ENCODE assay signal across 8 cellular contexts in the genomic region with DNA sequence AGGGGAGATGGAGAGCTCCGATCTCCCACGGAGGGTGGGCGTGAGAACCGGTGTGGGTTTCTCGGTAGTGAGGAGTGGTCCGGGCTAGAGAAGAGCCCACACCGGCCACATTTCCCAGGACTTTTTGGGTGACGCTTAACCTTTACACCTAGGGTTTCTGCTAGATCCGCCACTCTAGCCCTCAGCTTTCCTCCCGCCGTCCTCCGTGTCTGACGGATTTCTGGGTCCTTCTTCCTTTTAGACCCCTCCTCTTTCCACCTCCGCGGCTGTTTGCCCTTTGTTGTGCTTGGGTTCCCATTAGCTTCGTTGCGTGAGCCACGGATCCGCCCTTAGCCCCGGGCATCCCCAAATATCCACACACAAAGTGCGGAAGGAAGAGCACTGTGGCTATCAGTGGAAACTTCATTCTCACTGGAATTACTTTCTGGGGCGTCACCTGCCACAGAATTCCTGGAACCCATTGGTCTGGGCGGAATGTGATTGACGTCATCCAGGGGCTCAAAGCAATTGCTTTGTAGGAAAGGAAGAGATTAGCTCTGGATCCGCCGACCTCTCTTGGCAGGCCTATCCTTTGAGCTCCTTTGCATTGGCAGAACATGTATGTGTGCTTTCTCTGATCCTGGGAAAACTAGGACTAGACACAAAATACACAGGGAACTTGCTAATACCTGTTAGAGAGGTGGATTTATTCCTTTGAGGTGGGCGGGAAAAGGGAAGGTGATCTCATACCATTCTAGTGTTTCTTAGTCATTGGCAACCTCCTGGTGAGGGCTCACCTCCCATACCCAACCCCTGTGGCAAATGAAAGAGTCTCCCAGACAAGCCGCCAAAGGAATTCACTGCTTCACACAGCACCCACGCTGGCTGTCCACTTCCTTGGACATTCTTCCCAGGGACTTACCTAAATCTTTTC. TPM values are rescaled to one million over a fixed set of nuclear protein-coding genes. Genes with fewer than 3 reads are reported as not detected.
DNase-seq lines count a peak whose midpoint lies in the region; ATAC-seq, FAIRE-seq and TF ChIP-seq lines count a peak whose summit lies in the region.

No MANE protein-coding gene starts in this region.

- POLR2A ChIA-PET in RWPE1 (lab: Yijun Ruan, JAX; ENCODE audit: low non-redundant PET) = interaction anchor here (1.9 to 2.3 kb wide), 3 partner anchors 11 to 22 kb away, joined by 8 to 16 read pairs (median 9); partner anchors contain the start of genes POLDIP2 and TMEM97

- peak overlapping the region; percentile 68 for H2AFZ ChIP-seq in keratinocyte (ENCODE audit: control insufficient read depth, low read length)

- peaks cover 10% of the 10 kb centered on the region for H3K9me1 ChIP-seq in keratinocyte (ENCODE audit: control insufficient read depth, extremely low read depth, insufficient read depth, low read length)

- no peak for ATAC-seq in GM21723 (IDR thresholded peaks at IDR 0.05; ENCODE audit: unreplicated experiment)

- dilution Hi-C loops in keratinocyte (cut with MboI; ENCODE audit: extremely low pct_ligation_motif_present, low sequenced_read_pairs) = no loop called here

- no peaks in the 10 kb centered on the region for H3K27me3 ChIP-seq in keratinocyte (ENCODE audit: control insufficient read depth, extremely low read depth, insufficient read depth, low read length)
- H3K27me3 ChIP-seq in small intestine (ENCODE audit: control insufficient read depth in 2 of 2, insufficient read depth in 2 of 2, low read length in 2 of 2) = no peaks in the 10 kb centered on the region

- WGBS in small intestine, 3 donors = 4 to 6% (median 6%) methylated on average over 29 of the region's 29 CpGs

- no peaks in the 10 kb centered on the region for H3K9me3 ChIP-seq in keratinocyte (ENCODE audit: control insufficient read depth, low read depth, low read length)
- no peaks in the 10 kb centered on the region for H3K9me3 ChIP-seq in small intestine (ENCODE audit: control insufficient read depth, low read depth)

- FAIRE-seq in keratinocyte (lab: Jason Lieb, UNC) = peak; percentile 81
- no peak for FAIRE-seq in small intestine (lab: Jason Lieb, UNC)

- peaks cover 18% of the 10 kb centered on the region for H4K20me1 ChIP-seq in keratinocyte (ENCODE audit: control insufficient read depth, extremely low read depth, insufficient read depth, low read length)

- TF ChIP-seq CTCF in RWPE1 (conservative IDR thresholded peaks at IDR 0.05; ENCODE audit: low read depth) = no peak
- TF ChIP-seq CTCF in cardiac fibroblast (IDR thresholded peaks at IDR 0.05; ENCODE audit: low read depth, low read length) = no peak
- no peak for TF ChIP-seq CTCF in keratinocyte (optimal IDR thresholded peaks at IDR 0.05 in 1 of 3, IDR thresholded peaks at IDR 0.05 in 1 of 3, conservative IDR thresholded peaks at IDR 0.05 in 1 of 3; ENCODE audit: extremely low read depth in 1 of 3, insufficient read depth in 2 of 3, low read length in 3 of 3)

- peak overlapping the region; percentile 99 for H3K4me2 ChIP-seq in keratinocyte (ENCODE audit: control insufficient read depth, extremely low read depth, insufficient read depth, low read depth, low read length)

- peaks cover 60% of the 10 kb centered on the region for H3K79me2 ChIP-seq in keratinocyte (ENCODE audit: control insufficient read depth, insufficient read depth, low read length)

- DNase-seq in D341Med (ENCODE audit: low spot score) = peak; percentile 87
- peak; percentile 82 for DNase-seq in HT1080 (ENCODE audit: low read depth)
- DNase-seq in RWPE1 (ENCODE audit: low spot score) = peak; percentile 80
- peak; percentile 87 to 93 for DNase-seq in cardiac fibroblast (ENCODE audit: low read depth in 2 of 2)
- peak; percentile 60 for DNase-seq in keratinocyte (ENCODE audit: low read depth, low spot score)
- peak; percentile 76 for DNase-seq in small intestine
- DNase-seq in 8988T = no peak

- H3K27ac ChIP-seq in RWPE1 (peak overlapping the region; percentile 96), keratinocyte (ENCODE audit: control insufficient read depth, insufficient read depth, low read length) (peak overlapping the region; percentile 99), small intestine (ENCODE audit: low read depth in 1 of 2, low read length in 1 of 2) (peak overlapping the region; percentile 82 to 93)

- peaks cover 38% of the 10 kb centered on the region for H3K4me1 ChIP-seq in keratinocyte (ENCODE audit: control insufficient read depth, extremely low read depth, insufficient read depth, low read length)
- H3K4me1 ChIP-seq in small intestine (ENCODE audit: control insufficient read depth in 2 of 2, insufficient read depth in 1 of 2, low read depth in 1 of 2, low read length in 1 of 2) = peaks cover 8 to 10% of the 10 kb centered on the region in 2 donors

- H3K9ac ChIP-seq in keratinocyte (ENCODE audit: control insufficient read depth, extremely low read depth, insufficient read depth, low read length) = peak overlapping the region; percentile 99

- H3K36me3 ChIP-seq in keratinocyte (ENCODE audit: control insufficient read depth in 2 of 2, extremely low read depth in 1 of 2, insufficient read depth in 2 of 2, low read length in 2 of 2) (peaks cover 22 to 30% of the 10 kb centered on the region in 2 experiments), small intestine (ENCODE audit: control insufficient read depth in 2 of 2, insufficient read depth in 2 of 2, low read length in 2 of 2) (peaks cover 1% of the 10 kb centered on the region in 2 donors)

- CTCF ChIA-PET in RWPE1 (lab: Yijun Ruan, JAX) = interaction anchor here (0.6 to 0.9 kb wide), 4 partner anchors 10 to 193 kb away, joined by 3 to 4 read pairs (median 4); no protein-coding TSS in a partner anchor

- peak overlapping the region; percentile 94 to 97 for H3K4me3 ChIP-seq in cardiac fibroblast (replicated peaks in 1 of 2; ENCODE audit: low read depth in 2 of 2, low read length in 2 of 2)
- peak overlapping the region; percentile 74 to 99 (median 97) for H3K4me3 ChIP-seq in keratinocyte (ENCODE audit: control insufficient read depth in 2 of 3, extremely low read depth in 1 of 3, insufficient read depth in 2 of 3, low read depth in 1 of 3, low read length in 3 of 3)
- peak overlapping the region; percentile 82 to 92 for H3K4me3 ChIP-seq in small intestine (ENCODE audit: low read depth in 1 of 2, low read length in 2 of 2)

RNA-seq across cellular contexts. Expression of gene TNFAIP1, which starts 0.7 kb away (rescaled TPM):
- total RNA-seq in HT1080 (2014; rRNA removed; shearing (Covaris generic)) = 53.1 and 64.8 TPM in 2 replicates
- 56.8 and 58.7 TPM in 2 replicates for polyA plus RNA-seq in HT1080 (2015; cell fraction: cytosol; rRNA removed)
- 55.0 and 57.8 TPM in 2 replicates for polyA plus RNA-seq in HT1080 (2015; cell fraction: nucleus; rRNA removed)
- polyA plus RNA-seq in keratinocyte (63.1 to 84.6 TPM (median 82.0 TPM) in 3 replicates), small intestine (10 to 100 TPM; 16.1 to 18.1 (median 16.9) TPM)
- polyA plus RNA-seq in keratinocyte (2011; ENCODE audit: low read depth) = 30.8 TPM
- polyA plus RNA-seq in keratinocyte (2011; cell fraction: cytosol; rRNA removed) = 90.5 and 105 TPM in 2 replicates
- 105 and 118 TPM in 2 replicates for polyA plus RNA-seq in keratinocyte (2011; cell fraction: nucleus; rRNA removed)
- polyA plus RNA-seq in keratinocyte (2012; ENCODE audit: low replicate concordance) = 51.5 and 59.5 TPM in 2 replicates
- 78.9 to 236 TPM (median 118 TPM) in 3 replicates for polyA minus RNA-seq in keratinocyte
- 67.0 TPM for polyA minus RNA-seq in keratinocyte (2011; cell fraction: cytosol; rRNA and poly(A)+ RNA removed)
- 49.1 and 75.9 TPM in 2 replicates for polyA minus RNA-seq in keratinocyte (2011; cell fraction: nucleus; rRNA and poly(A)+ RNA removed)

RNA-seq across cellular contexts. Expression of gene IFT20, which starts 0.9 kb away (rescaled TPM):
- 48.6 and 63.8 TPM in 2 replicates for total RNA-seq in HT1080 (2014; rRNA removed; shearing (Covaris generic))
- 57.1 and 62.4 TPM in 2 replicates for polyA plus RNA-seq in HT1080 (2015; cell fraction: cytosol; rRNA removed)
- polyA plus RNA-seq in HT1080 (2015; cell fraction: nucleus; rRNA removed) = 76.9 and 91.8 TPM in 2 replicates
- 19.9 to 28.7 TPM (median 27.1 TPM) in 3 replicates for polyA plus RNA-seq in keratinocyte
- polyA plus RNA-seq in keratinocyte (2011; ENCODE audit: low read depth) = 58.3 TPM
- polyA plus RNA-seq in keratinocyte (2011; cell fraction: cytosol; rRNA removed) = 19.9 and 24.8 TPM in 2 replicates
- polyA plus RNA-seq in keratinocyte (2011; cell fraction: nucleus; rRNA removed) = 13.1 and 21.9 TPM in 2 replicates
- 17.5 and 39.5 TPM in 2 replicates for polyA plus RNA-seq in keratinocyte (2012; ENCODE audit: low replicate concordance)
- 3.1 to 9.9 TPM (median 9.8 TPM) in 3 replicates for polyA minus RNA-seq in keratinocyte
- 11.3 TPM for polyA minus RNA-seq in keratinocyte (2011; cell fraction: cytosol; rRNA and poly(A)+ RNA removed)
- polyA minus RNA-seq in keratinocyte (2011; cell fraction: nucleus; rRNA and poly(A)+ RNA removed) = 1.5 and 5.0 TPM in 2 replicates
- 100 to 1,000 TPM in 2 of 3 donors, 10 to 100 TPM in 1; 39.3 to 135 (median 112) TPM for polyA plus RNA-seq in small intestine

RNA-seq across cellular contexts. Expression of gene TMEM97, which starts 17.2 kb away (rescaled TPM):
- 41.3 and 52.9 TPM in 2 replicates for total RNA-seq in HT1080 (2014; rRNA removed; shearing (Covaris generic))
- polyA plus RNA-seq in HT1080 (2015; cell fraction: cytosol; rRNA removed) = 17.5 and 17.8 TPM in 2 replicates
- polyA plus RNA-seq in HT1080 (2015; cell fraction: nucleus; rRNA removed) = 10.0 and 11.6 TPM in 2 replicates
- polyA plus RNA-seq in keratinocyte (12.6 to 50.9 TPM (median 29.9 TPM) in 3 replicates), small intestine (10 to 100 TPM in 1 of 3 donors, 1 to 10 TPM in 2; 1.8 to 31.5 (median 1.9) TPM)
- polyA plus RNA-seq in keratinocyte (2011; ENCODE audit: low read depth) = 1.9 TPM
- 10.4 and 23.9 TPM in 2 replicates for polyA plus RNA-seq in keratinocyte (2011; cell fraction: cytosol; rRNA removed)
- polyA plus RNA-seq in keratinocyte (2011; cell fraction: nucleus; rRNA removed) = 10.6 and 11.3 TPM in 2 replicates
- 5.7 and 23.0 TPM in 2 replicates for polyA plus RNA-seq in keratinocyte (2012; ENCODE audit: low replicate concordance)
- 11.4 to 30.9 TPM (median 26.0 TPM) in 3 replicates for polyA minus RNA-seq in keratinocyte
- 11.1 TPM for polyA minus RNA-seq in keratinocyte (2011; cell fraction: cytosol; rRNA and poly(A)+ RNA removed)
- polyA minus RNA-seq in keratinocyte (2011; cell fraction: nucleus; rRNA and poly(A)+ RNA removed) = 5.0 and 6.1 TPM in 2 replicates

RNA-seq across cellular contexts. Expression of gene POLDIP2, which starts 21.1 kb away (rescaled TPM):
- 173 and 192 TPM in 2 replicates for total RNA-seq in HT1080 (2014; rRNA removed; shearing (Covaris generic))
- polyA plus RNA-seq in HT1080 (2015; cell fraction: cytosol; rRNA removed) = 128 and 137 TPM in 2 replicates
- 73.1 and 73.9 TPM in 2 replicates for polyA plus RNA-seq in HT1080 (2015; cell fraction: nucleus; rRNA removed)
- polyA plus RNA-seq in keratinocyte = 88.7 to 105 TPM (median 90.2 TPM) in 3 replicates
- polyA plus RNA-seq in keratinocyte (2011; ENCODE audit: low read depth) = 20.9 TPM
- 84.0 and 88.6 TPM in 2 replicates for polyA plus RNA-seq in keratinocyte (2011; cell fraction: cytosol; rRNA removed)
- 46.4 and 52.3 TPM in 2 replicates for polyA plus RNA-seq in keratinocyte (2011; cell fraction: nucleus; rRNA removed)
- polyA plus RNA-seq in keratinocyte (2012; ENCODE audit: low replicate concordance) = 84.6 and 91.7 TPM in 2 replicates
- 69.6 to 107 TPM (median 72.8 TPM) in 3 replicates for polyA minus RNA-seq in keratinocyte
- 70.4 TPM for polyA minus RNA-seq in keratinocyte (2011; cell fraction: cytosol; rRNA and poly(A)+ RNA removed)
- polyA minus RNA-seq in keratinocyte (2011; cell fraction: nucleus; rRNA and poly(A)+ RNA removed) = 19.5 and 30.5 TPM in 2 replicates
- 10 to 100 TPM; 61.5 to 73.2 (median 64.6) TPM for polyA plus RNA-seq in small intestine

RNA-seq across cellular contexts. Expression of gene SEBOX, which starts 28.8 kb away (rescaled TPM):
- total RNA-seq in HT1080 (2014; rRNA removed; shearing (Covaris generic)) = not detected in 2 replicates
- not detected in 2 replicates for polyA plus RNA-seq in HT1080 (2015; cell fraction: cytosol; rRNA removed)
- not detected in 2 replicates for polyA plus RNA-seq in HT1080 (2015; cell fraction: nucleus; rRNA removed)
- not detected in 3 replicates for polyA plus RNA-seq in keratinocyte
- polyA plus RNA-seq in keratinocyte (2011; ENCODE audit: low read depth) = not detected
- not detected in 2 replicates for polyA plus RNA-seq in keratinocyte (2011; cell fraction: cytosol; rRNA removed)
- polyA plus RNA-seq in keratinocyte (2011; cell fraction: nucleus; rRNA removed) = not detected in 2 replicates
- not detected in 2 replicates for polyA plus RNA-seq in keratinocyte (2012; ENCODE audit: low replicate concordance)
- polyA minus RNA-seq in keratinocyte = not detected in 3 replicates
- polyA minus RNA-seq in keratinocyte (2011; cell fraction: cytosol; rRNA and poly(A)+ RNA removed) = not detected
- not detected in 2 replicates for polyA minus RNA-seq in keratinocyte (2011; cell fraction: nucleus; rRNA and poly(A)+ RNA removed)
- polyA plus RNA-seq in small intestine = not detected
